Comparison of ENCODE assay signal across 10 cellular contexts in genomic region chr22:22834204-22834603, GRCh38. TPM values are rescaled to one million over a fixed set of nuclear protein-coding genes. Genes with fewer than 3 reads are reported as not detected.
"Had no signal": no experiment of that assay in that cellular context is flagged by ENCODE, and none has a peak within 500 bp of the region (broad histone marks: within the 10 kb centered on the region; RNA-seq: fewer than 3 reads in every experiment).

No MANE protein-coding gene starts in this region.

- H2AFZ ChIP-seq: GM23338 had no signal

- H3K27ac ChIP-seq: HL-60 had no signal

- H3K9me3 Mint-ChIP-seq: HFFc6 had no signal

- H3K9me3 ChIP-seq: HAP-1 had no signal

- H3K4me1 Mint-ChIP-seq: GM23338 had no signal

- H3K4me3 ChIP-seq: GM23338, HAP-1 had no signal

- DNase-seq: HFFc6 had no signal

- H3K36me3 ChIP-seq: HAP-1 had no signal

- H3K4me2 ChIP-seq: GM23338 had no signal

- H3K4me3 Mint-ChIP-seq: GM23338, HFFc6, IgD-negative memory B cell had no signal

- FAIRE-seq: H1, H54, HepG2 had no signal

- ATAC-seq: GM23338, HCT116, HepG2 had no signal

- H3K27ac Mint-ChIP-seq: GM23338, HFFc6 had no signal

- H3K4me1 ChIP-seq: HAP-1 had no signal

RNA-seq across cellular contexts. Expression of gene IGLL5, which starts 53.4 kb away (rescaled TPM):
- total RNA-seq: GM23338, H1, HepG2, HFFc6, HT1080 had no signal
- polyA plus RNA-seq: GM23338, H1, HepG2 had no signal
